20 cellular contexts compared by ENCODE assay signal in genomic region chr3:13065727-13066126, GRCh38. TPM values are rescaled to one million over a fixed set of nuclear protein-coding genes. Genes with fewer than 3 reads are reported as not detected.
DNase-seq lines count a peak whose midpoint lies in the region; ATAC-seq and TF ChIP-seq lines count a peak whose summit lies in the region.
"Had no signal": no experiment of that assay in that cellular context is flagged by ENCODE, and none has a peak within 500 bp of the region (broad histone marks: within the 10 kb centered on the region; RNA-seq: fewer than 3 reads in every experiment).

No MANE protein-coding gene starts in this region.

- intact Hi-C loops in natural killer cell (cut with micrococcal nuclease) = no loop called here

- H4K20me1 ChIP-seq in BLaER1 (peaks cover 78% of the 10 kb centered on the region), DND-41 (ENCODE audit: insufficient read depth, low read length) (no peaks in the 10 kb centered on the region), hepatocyte (ENCODE audit: insufficient read depth, poor library complexity, severe bottlenecking) (no peaks in the 10 kb centered on the region)

- H3K36me3 Mint-ChIP-seq in natural killer cell = no peaks in the 10 kb centered on the region
- no peaks in the 10 kb centered on the region for H3K36me3 Mint-ChIP-seq in activated T-cell treated with anti-CD3 and anti-CD28 coated beads, Interleukin-2, amount 50 U/mL, for 24 hours (ENCODE audit: low read depth)
- H3K36me3 Mint-ChIP-seq: activated naive CD4-positive, alpha-beta T cell treated with anti-CD3 and anti-CD28 coated beads, Interleukin-2, amount 50 U/mL, for 24 hours; CD8-positive, alpha-beta T cell had no signal

- DNase-seq in DND-41 (no peak), natural killer cell (no peak), foreskin fibroblast (no peak), hepatocyte (ENCODE audit: low spot score) (no peak)
- DNase-seq in activated T-cell treated with anti-CD3 and anti-CD28 coated beads, Interleukin-2, amount 50 U/mL, for 24 hours = no peak
- DNase-seq: activated CD8-positive, alpha-beta memory T cell treated with anti-CD3 and anti-CD28 coated beads for 24 hours; activated T-cell treated with anti-CD3 and anti-CD28 coated beads, Interleukin-2, amount 50 U/mL, for 48 hours; CD8-positive, alpha-beta T cell; DMS 273 treated with DMSO at 0.1 percent for 48 hours; left colon; mesenchymal stem cell; MG63; NCI-H446; stimulated activated CD4-positive, alpha-beta T cell treated with anti-CD3 and anti-CD28 coated beads, Interleukin-2, amount 100 ng/mL, for 48 hours; stimulated activated naive CD4-positive, alpha-beta T cell; testis; uterus had no signal

- H3K4me1 ChIP-seq in BLaER1 = peaks cover 100% of the 10 kb centered on the region
- H3K4me1 ChIP-seq in DND-41 (ENCODE audit: insufficient read depth, low read length) = peaks cover 56% of the 10 kb centered on the region
- H3K4me1 ChIP-seq in hepatocyte (ENCODE audit: insufficient read depth) = no peaks in the 10 kb centered on the region
- H3K4me1 ChIP-seq: testis, uterus had no signal

- no peak for TF ChIP-seq CTCF in DND-41 (IDR thresholded peaks at IDR 0.05; ENCODE audit: borderline replicate concordance, extremely low read depth, low read length, poor library complexity, severe bottlenecking)
- TF ChIP-seq CTCF in natural killer cell (IDR thresholded peaks at IDR 0.05) = no peak
- no peak for TF ChIP-seq CTCF in foreskin fibroblast (IDR thresholded peaks at IDR 0.05; ENCODE audit: low read depth, low read length)
- no peak for TF ChIP-seq CTCF in hepatocyte (IDR thresholded peaks at IDR 0.05; ENCODE audit: poor library complexity)

- H3K79me2 ChIP-seq in DND-41 (ENCODE audit: insufficient read depth, low read length) (no peaks in the 10 kb centered on the region), hepatocyte (no peaks in the 10 kb centered on the region)

- H3K36me3 ChIP-seq in BLaER1 (peaks cover 31% of the 10 kb centered on the region), DND-41 (ENCODE audit: insufficient read depth, low read length) (no peaks in the 10 kb centered on the region), hepatocyte (replicated peaks; ENCODE audit: insufficient read depth, low read depth) (no peaks in the 10 kb centered on the region)
- H3K36me3 ChIP-seq: MG63, uterus had no signal

- H3K9ac ChIP-seq in BLaER1 (peak overlapping the region; percentile 71; the same call in 1 of the 2 replicates), DND-41 (ENCODE audit: low read depth, low read length) (no peak overlapping the region)

- peak overlapping the region; percentile 47 for H3K4me3 Mint-ChIP-seq in natural killer cell
- no peak overlapping the region for H3K4me3 Mint-ChIP-seq in activated T-cell treated with anti-CD3 and anti-CD28 coated beads, Interleukin-2, amount 50 U/mL, for 24 hours
- H3K4me3 Mint-ChIP-seq: activated naive CD4-positive, alpha-beta T cell treated with anti-CD3 and anti-CD28 coated beads, Interleukin-2, amount 50 U/mL, for 24 hours; CD8-positive, alpha-beta T cell had no signal

- peaks cover 53 to 57% of the 10 kb centered on the region in 2 donors for H3K4me1 Mint-ChIP-seq in natural killer cell
- peaks cover 25% of the 10 kb centered on the region for H3K4me1 Mint-ChIP-seq in activated T-cell treated with anti-CD3 and anti-CD28 coated beads, Interleukin-2, amount 50 U/mL, for 24 hours (ENCODE audit: low read depth)

- 96% methylated on average over 4 of the region's 4 CpGs for WGBS in hepatocyte (ENCODE audit: low lambda C conversion rate, missing lambda C conversion rate)

- H3K27me3 Mint-ChIP-seq in natural killer cell (ENCODE audit: low read depth in 2 of 2) = no peaks in the 10 kb centered on the region
- H3K27me3 Mint-ChIP-seq in activated T-cell treated with anti-CD3 and anti-CD28 coated beads, Interleukin-2, amount 50 U/mL, for 24 hours = no peaks in the 10 kb centered on the region
- H3K27me3 Mint-ChIP-seq: activated naive CD4-positive, alpha-beta T cell treated with anti-CD3 and anti-CD28 coated beads, Interleukin-2, amount 50 U/mL, for 24 hours had no signal

- H3K9me3 ChIP-seq in BLaER1 (no peaks in the 10 kb centered on the region), DND-41 (ENCODE audit: insufficient read depth, low read length, severe bottlenecking) (no peaks in the 10 kb centered on the region), hepatocyte (ENCODE audit: low read depth) (no peaks in the 10 kb centered on the region)
- H3K9me3 ChIP-seq: MG63, testis, uterus had no signal

- H3K4me2 ChIP-seq in BLaER1 (peak overlapping the region; percentile 98), DND-41 (ENCODE audit: insufficient read depth, low read length) (no peak overlapping the region), hepatocyte (no peak overlapping the region)

- no peak overlapping the region for H3K4me3 ChIP-seq in BLaER1
- no peak overlapping the region for H3K4me3 ChIP-seq in DND-41 (ENCODE audit: low read depth in 1 of 2, low read length in 2 of 2)
- H3K4me3 ChIP-seq in foreskin fibroblast (ENCODE audit: low read depth in 1 of 2, low read length in 2 of 2) = no peak overlapping the region
- H3K4me3 ChIP-seq in hepatocyte = no peak overlapping the region
- H3K4me3 ChIP-seq: MG63, testis, uterus had no signal

- H3K9me2 ChIP-seq in hepatocyte (replicated peaks; ENCODE audit: insufficient read depth) = no peaks in the 10 kb centered on the region

- H3K27ac ChIP-seq in BLaER1 (peak overlapping the region; percentile 95), DND-41 (ENCODE audit: low read length) (peak overlapping the region; percentile 99; the same call in 1 of the 2 replicates), cingulate gyrus (ENCODE audit: low read depth, low read length) (peak overlapping the region; percentile 2), hepatocyte (no peak overlapping the region)
- H3K27ac ChIP-seq: testis, uterus had no signal

- H3K27ac Mint-ChIP-seq in natural killer cell = peak overlapping the region; percentile 87 to 93
- no peak overlapping the region for H3K27ac Mint-ChIP-seq in activated T-cell treated with anti-CD3 and anti-CD28 coated beads, Interleukin-2, amount 50 U/mL, for 24 hours
- H3K27ac Mint-ChIP-seq: activated naive CD4-positive, alpha-beta T cell treated with anti-CD3 and anti-CD28 coated beads, Interleukin-2, amount 50 U/mL, for 24 hours had no signal

- H2AFZ ChIP-seq in DND-41 (ENCODE audit: low read depth, low read length) (no peak overlapping the region; the same call in 1 of the 2 replicates), hepatocyte (no peak overlapping the region)

- H3K27me3 ChIP-seq in BLaER1 (no peaks in the 10 kb centered on the region), DND-41 (ENCODE audit: insufficient read depth, low read length, poor library complexity) (no peaks in the 10 kb centered on the region), hepatocyte (no peaks in the 10 kb centered on the region)
- H3K27me3 ChIP-seq: MG63, testis, uterus had no signal

- ATAC-seq in DND-41 (ENCODE audit: insufficient read depth, low read depth) (no peak), natural killer cell (no peak)
- ATAC-seq: CD8-positive, alpha-beta T cell; left colon had no signal

- no peaks in the 10 kb centered on the region for H3K9me3 Mint-ChIP-seq in natural killer cell
- H3K9me3 Mint-ChIP-seq in activated T-cell treated with anti-CD3 and anti-CD28 coated beads, Interleukin-2, amount 50 U/mL, for 24 hours = no peaks in the 10 kb centered on the region
- H3K9me3 Mint-ChIP-seq: activated naive CD4-positive, alpha-beta T cell treated with anti-CD3 and anti-CD28 coated beads, Interleukin-2, amount 50 U/mL, for 24 hours; CD8-positive, alpha-beta T cell had no signal

RNA-seq across cellular contexts. Expression of gene IQSEC1, which starts 7.5 kb away (rescaled TPM):
- total RNA-seq in natural killer cell (100 to 1,000 TPM; 124 to 189 (median 138) TPM), hepatocyte (18.7 and 24.7 TPM in 2 replicates)
- 20.3 and 21.2 TPM in 2 replicates for polyA plus RNA-seq in hepatocyte
